35 cellular contexts compared by ENCODE assay signal in genomic region chr19:30120860-30121484, GRCh38.
"Had no signal": no experiment of that assay in that cellular context is flagged by ENCODE, and none has a peak within 500 bp of the region (broad histone marks: within the 10 kb centered on the region; RNA-seq: fewer than 3 reads in every experiment).

No MANE protein-coding gene starts in this region.

- H3K4me3 ChIP-seq: adrenal gland, body of pancreas, breast epithelium had no signal

- H3K9me3 Mint-ChIP-seq: activated B cell treated with CpG ODN at 0.5 μM for 24 hours; activated CD4-positive, alpha-beta memory T cell treated with anti-CD3 and anti-CD28 coated beads for 36 hours; activated CD4-positive, alpha-beta T cell treated with anti-CD3 and anti-CD28 coated beads, Interleukin-2, amount 10 ng/mL, durations not matched to agents 24 days and 14 days; activated CD8-positive, alpha-beta T cell treated with anti-CD3 and anti-CD28 coated beads for 36 hours; activated naive CD4-positive, alpha-beta T cell treated with anti-CD3 and anti-CD28 coated beads for 36 hours; activated naive CD4-positive, alpha-beta T cell treated with anti-CD3 and anti-CD28 coated beads, Interleukin-2, amount 50 U/mL, for 72 hours; activated naive CD8-positive, alpha-beta T cell treated with anti-CD3 and anti-CD28 coated beads for 36 hours; activated T-cell treated with anti-CD3 and anti-CD28 coated beads, Interleukin-2, amount 50 U/mL, for 4 hours; activated T-cell treated with anti-CD3 and anti-CD28 coated beads, Interleukin-2, amount 50 U/mL, for 72 hours; activated T-helper 1 cell treated with anti-CD3 and anti-CD28 coated beads, Interleukin-12 subunit alpha, Interleukin-12 subunit beta, Interleukin-2, Interleukin-4 antibody, amounts not matched to agents 30 ng/mL and 10 ng/mL and 1 ng/mL, durations not matched to agents 14 hours and 24 hours and 36 hours; activated T-helper 17 cell treated with anti-CD3 and anti-CD28 coated beads, Interleukin-2, amount 50 U/mL, for 72 hours; T-helper 1 cell treated with Interleukin-12 subunit alpha and Interleukin-12 subunit beta and Interleukin-4 antibody, amounts not matched to agents 30 μg/mL and 1 μg/mL, for 36 hours; T-helper 2 cell treated with Interferon-gamma antibody and Interleukin-4, amounts not matched to agents 5 μg/mL and 100 μg/mL, for 36 hours had no signal

- FAIRE-seq: astrocyte, TTC549 had no signal

- DNase-seq: activated B cell treated with CpG ODN at 0.5 μM for 24 hours; activated CD4-positive, alpha-beta memory T cell treated with anti-CD3 and anti-CD28 coated beads for 36 hours; activated CD4-positive, alpha-beta T cell treated with anti-CD3 and anti-CD28 coated beads for 4 hours; activated CD4-positive, alpha-beta T cell treated with anti-CD3 and anti-CD28 coated beads, Interleukin-2, amount 10 ng/mL, durations not matched to agents 24 days and 14 days; activated CD4-positive, alpha-beta T cell treated with anti-CD3 and anti-CD28 coated beads, Interleukin-2, amount 50 U/mL, for 1 hour; activated CD4-positive, alpha-beta T cell treated with anti-CD3 and anti-CD28 coated beads, Interleukin-2, amount 50 U/mL, for 4 hours; activated CD4-positive, CD25-positive, alpha-beta regulatory T cell treated with anti-CD3 and anti-CD28 coated beads, Interleukin-2, amount 50 U/mL, for 72 hours; activated CD8-positive, alpha-beta memory T cell treated with anti-CD3 and anti-CD28 coated beads, Interleukin-2, amount 50 U/mL, for 4 hours; activated CD8-positive, alpha-beta T cell treated with anti-CD3 and anti-CD28 coated beads for 36 hours; activated effector memory CD4-positive, alpha-beta T cell treated with anti-CD3 and anti-CD28 coated beads, Interleukin-2, amount 50 U/mL, for 16 hours; activated gamma-delta T cell treated with Interleukin-2 at 50 U/mL for 16 hours; activated naive CD4-positive, alpha-beta T cell; activated naive CD4-positive, alpha-beta T cell treated with anti-CD3 and anti-CD28 coated beads for 36 hours; activated naive CD4-positive, alpha-beta T cell treated with anti-CD3 and anti-CD28 coated beads, Interleukin-2, amount 50 U/mL, for 16 hours; activated naive CD8-positive, alpha-beta T cell treated with anti-CD3 and anti-CD28 coated beads for 36 hours; activated T-cell treated with anti-CD3 and anti-CD28 coated beads for 4 hours; activated T-cell treated with anti-CD3 and anti-CD28 coated beads, Interleukin-2, amount 50 U/mL, for 1 hour; activated T-cell treated with anti-CD3 and anti-CD28 coated beads, Interleukin-2, amount 50 U/mL, for 4 hours; activated T-cell treated with anti-CD3 and anti-CD28 coated beads, Interleukin-2, amount 50 U/mL, for 72 hours; adrenal gland; amniotic stem cell; body of pancreas; brain microvascular endothelial cell; central memory CD4-positive, alpha-beta T cell; T-helper 2 cell; T-helper 9 cell had no signal

- H3K27ac ChIP-seq: adrenal gland, body of pancreas, brain microvascular endothelial cell, breast epithelium, VCaP had no signal

- H3K36me3 Mint-ChIP-seq: activated CD4-positive, alpha-beta memory T cell treated with anti-CD3 and anti-CD28 coated beads for 36 hours; activated naive CD4-positive, alpha-beta T cell treated with anti-CD3 and anti-CD28 coated beads, Interleukin-2, amount 50 U/mL, for 72 hours; activated naive CD8-positive, alpha-beta T cell treated with anti-CD3 and anti-CD28 coated beads for 36 hours had no signal

- H3K9me3 ChIP-seq: adrenal gland, body of pancreas, breast epithelium had no signal

- H3K27me3 Mint-ChIP-seq: activated B cell treated with CpG ODN at 0.5 μM for 24 hours; activated CD4-positive, alpha-beta T cell treated with anti-CD3 and anti-CD28 coated beads, Interleukin-2, amount 10 ng/mL, durations not matched to agents 24 days and 14 days; activated naive CD8-positive, alpha-beta T cell treated with anti-CD3 and anti-CD28 coated beads for 36 hours had no signal

- H3K4me1 ChIP-seq: adrenal gland, body of pancreas, breast epithelium had no signal

- H3K27me3 ChIP-seq: adrenal gland, body of pancreas, brain microvascular endothelial cell had no signal

- H3K4me1 Mint-ChIP-seq: activated B cell treated with CpG ODN at 0.5 μM for 24 hours; activated CD4-positive, alpha-beta T cell treated with anti-CD3 and anti-CD28 coated beads, Interleukin-2, amount 10 ng/mL, durations not matched to agents 24 days and 14 days; activated naive CD8-positive, alpha-beta T cell treated with anti-CD3 and anti-CD28 coated beads for 36 hours; activated T-helper 17 cell treated with anti-CD3 and anti-CD28 coated beads, Interleukin-2, amount 50 U/mL, for 72 hours had no signal

- H3K4me3 Mint-ChIP-seq: activated B cell treated with CpG ODN at 0.5 μM for 24 hours; activated CD4-positive, alpha-beta memory T cell treated with anti-CD3 and anti-CD28 coated beads for 36 hours; activated CD4-positive, alpha-beta T cell treated with anti-CD3 and anti-CD28 coated beads, Interleukin-2, amount 10 ng/mL, durations not matched to agents 24 days and 14 days; activated CD8-positive, alpha-beta T cell treated with anti-CD3 and anti-CD28 coated beads for 36 hours; activated naive CD4-positive, alpha-beta T cell treated with anti-CD3 and anti-CD28 coated beads for 36 hours; activated naive CD8-positive, alpha-beta T cell treated with anti-CD3 and anti-CD28 coated beads for 36 hours; activated T-cell treated with anti-CD3 and anti-CD28 coated beads, Interleukin-2, amount 50 U/mL, for 4 hours; activated T-cell treated with anti-CD3 and anti-CD28 coated beads, Interleukin-2, amount 50 U/mL, for 72 hours; activated T-helper 1 cell treated with anti-CD3 and anti-CD28 coated beads, Interleukin-12 subunit alpha, Interleukin-12 subunit beta, Interleukin-2, Interleukin-4 antibody, amounts not matched to agents 30 ng/mL and 10 ng/mL and 1 ng/mL, durations not matched to agents 14 hours and 24 hours and 36 hours; activated T-helper 17 cell treated with anti-CD3 and anti-CD28 coated beads, Interleukin-2, amount 50 U/mL, for 72 hours; T-helper 1 cell treated with Interleukin-12 subunit alpha and Interleukin-12 subunit beta and Interleukin-4 antibody, amounts not matched to agents 30 μg/mL and 1 μg/mL, for 36 hours; T-helper 2 cell treated with Interferon-gamma antibody and Interleukin-4, amounts not matched to agents 5 μg/mL and 100 μg/mL, for 36 hours had no signal

- H3K27ac Mint-ChIP-seq: activated B cell treated with CpG ODN at 0.5 μM for 24 hours; activated CD4-positive, alpha-beta memory T cell treated with anti-CD3 and anti-CD28 coated beads for 36 hours; activated CD4-positive, alpha-beta T cell treated with anti-CD3 and anti-CD28 coated beads, Interleukin-2, amount 10 ng/mL, durations not matched to agents 24 days and 14 days; activated CD8-positive, alpha-beta T cell treated with anti-CD3 and anti-CD28 coated beads for 36 hours; activated naive CD4-positive, alpha-beta T cell treated with anti-CD3 and anti-CD28 coated beads for 36 hours; activated naive CD4-positive, alpha-beta T cell treated with anti-CD3 and anti-CD28 coated beads, Interleukin-2, amount 50 U/mL, for 72 hours; activated naive CD8-positive, alpha-beta T cell treated with anti-CD3 and anti-CD28 coated beads for 36 hours; activated T-cell treated with anti-CD3 and anti-CD28 coated beads, Interleukin-2, amount 50 U/mL, for 72 hours; activated T-helper 1 cell treated with anti-CD3 and anti-CD28 coated beads, Interleukin-12 subunit alpha, Interleukin-12 subunit beta, Interleukin-2, Interleukin-4 antibody, amounts not matched to agents 30 ng/mL and 10 ng/mL and 1 ng/mL, durations not matched to agents 14 hours and 24 hours and 36 hours; activated T-helper 17 cell treated with anti-CD3 and anti-CD28 coated beads, Interleukin-2, amount 50 U/mL, for 72 hours; T-helper 1 cell treated with Interleukin-12 subunit alpha and Interleukin-12 subunit beta and Interleukin-4 antibody, amounts not matched to agents 30 μg/mL and 1 μg/mL, for 36 hours; T-helper 2 cell treated with Interferon-gamma antibody and Interleukin-4, amounts not matched to agents 5 μg/mL and 100 μg/mL, for 36 hours had no signal

- H3K36me3 ChIP-seq: adrenal gland, brain microvascular endothelial cell, breast epithelium had no signal

- ATAC-seq: activated CD8-positive, alpha-beta T cell treated with anti-CD3 and anti-CD28 coated beads for 36 hours; activated naive CD4-positive, alpha-beta T cell treated with anti-CD3 and anti-CD28 coated beads, Interleukin-2, amount 50 U/mL, for 72 hours; activated T-cell treated with anti-CD3 and anti-CD28 coated beads, Interleukin-2, amount 50 U/mL, for 4 hours; activated T-cell treated with anti-CD3 and anti-CD28 coated beads, Interleukin-2, amount 50 U/mL, for 72 hours; activated T-helper 17 cell treated with anti-CD3 and anti-CD28 coated beads, Interleukin-2, amount 50 U/mL, for 72 hours; body of pancreas had no signal
